In genomic region chrX:48736303-48736702, GRCh38 we compare ENCODE assay signal across 11 cellular contexts. TPM values are rescaled to one million over a fixed set of nuclear protein-coding genes. Genes with fewer than 3 reads are reported as not detected.
DNase-seq lines count a peak whose midpoint lies in the region; ATAC-seq and TF ChIP-seq lines count a peak whose summit lies in the region.
"Had no signal": no experiment of that assay in that cellular context is flagged by ENCODE, and none has a peak within 500 bp of the region (broad histone marks: within the 10 kb centered on the region; RNA-seq: fewer than 3 reads in every experiment).

No MANE protein-coding gene starts in this region.

- peaks cover 17% of the 10 kb centered on the region for H3K36me3 Mint-ChIP-seq in effector memory CD8-positive, alpha-beta T cell (ENCODE audit: insufficient read depth)

- H3K9me3 ChIP-seq in OCI-LY1 (ENCODE audit: low read length) (no peaks in the 10 kb centered on the region), gastroesophageal sphincter (no peaks in the 10 kb centered on the region)

- H3K27me3 Mint-ChIP-seq in effector memory CD8-positive, alpha-beta T cell: no peaks in the 10 kb centered on the region

- H3K36me3 ChIP-seq in OCI-LY1 (ENCODE audit: insufficient read depth, low read length) (no peaks in the 10 kb centered on the region), gastroesophageal sphincter (no peaks in the 10 kb centered on the region)

- H3K4me3 ChIP-seq in OCI-LY1 (ENCODE audit: low read depth, low read length, poor library complexity, severe bottlenecking) (peak overlapping the region; percentile 81), gastroesophageal sphincter (no peak overlapping the region)

- H3K27me3 ChIP-seq in OCI-LY1 (ENCODE audit: insufficient read depth, low read length) (no peaks in the 10 kb centered on the region), gastroesophageal sphincter (no peaks in the 10 kb centered on the region)

- peak overlapping the region in 1 of 2 donors; percentile 87 for H3K4me3 Mint-ChIP-seq in effector memory CD8-positive, alpha-beta T cell

- TF ChIP-seq CTCF in OCI-LY1 (IDR thresholded peaks at IDR 0.05; ENCODE audit: low read length) (no peak), gastroesophageal sphincter (IDR thresholded peaks at IDR 0.05) (no peak)

- peak overlapping the region; percentile 55 for H3K9ac ChIP-seq in OCI-LY1 (ENCODE audit: low read length)

- DNase-seq in NCI-H82 (lab: John Stamatoyannopoulos, UW): peak; percentile 6
- no peak for DNase-seq in NCI-H82 treated with DMSO at 0.1 percent for 48 hours (lab: John Stamatoyannopoulos, UW; ENCODE audit: unreplicated experiment)
- DNase-seq in effector memory CD8-positive, alpha-beta T cell: no peak
- DNase-seq in putamen (ENCODE audit: low spot score): peak; percentile 7
- DNase-seq in substantia nigra (lab: John Stamatoyannopoulos, UW): no peak
- no peak for DNase-seq in iPS-NIHi7 (ENCODE audit: extremely low spot score)
- DNase-seq: left cardiac atrium had no signal

- H3K9me2 ChIP-seq in OCI-LY1 (ENCODE audit: low read depth, low read length): no peaks in the 10 kb centered on the region

- H3K4me1 ChIP-seq in OCI-LY1 (ENCODE audit: insufficient read depth, low read length, severe bottlenecking) (peaks cover 24% of the 10 kb centered on the region), gastroesophageal sphincter (peaks cover 0 to 12% (median 0%) of the 10 kb centered on the region in 3 donors)

- no peaks in the 10 kb centered on the region for H4K20me1 ChIP-seq in OCI-LY1 (ENCODE audit: insufficient read depth, low read length)

- no peak for TF ChIP-seq EP300 in gastroesophageal sphincter (IDR thresholded peaks at IDR 0.05)

- H3F3A ChIP-seq in OCI-LY1 (ENCODE audit: insufficient read depth, low read length): no peaks in the 10 kb centered on the region

- 0 out of 2 replicates have a peak overlapping the region, but pooled peaks have one; percentile 17 for H2AFZ ChIP-seq in OCI-LY1 (ENCODE audit: low read length)

- ATAC-seq in effector memory CD8-positive, alpha-beta T cell (replicated peaks): no peak
- no peak for ATAC-seq in gastroesophageal sphincter

- peak overlapping the region; percentile 65 for H3K4me2 ChIP-seq in OCI-LY1 (ENCODE audit: low read length)

- H3K79me2 ChIP-seq in OCI-LY1 (ENCODE audit: insufficient read depth, low read length): no peaks in the 10 kb centered on the region

- H3K27ac ChIP-seq in OCI-LY1 (ENCODE audit: low read depth, low read length, poor library complexity, severe bottlenecking): peak overlapping the region; percentile 22
- H3K27ac ChIP-seq in gastroesophageal sphincter: no peak overlapping the region
- H3K27ac ChIP-seq in substantia nigra (ENCODE audit: low read depth, low read length, poor library complexity, severe bottlenecking): no peak overlapping the region

- WGBS in gastroesophageal sphincter (ENCODE audit: low coverage in 1 of 2), 2 donors: 44 to 71% methylated on average over 1 of the region's 1 CpG

- H3K27ac Mint-ChIP-seq in effector memory CD8-positive, alpha-beta T cell: peak overlapping the region; percentile 97 to 99

- H3K4me1 Mint-ChIP-seq in effector memory CD8-positive, alpha-beta T cell (ENCODE audit: low read depth in 2 of 2): peaks cover 13 to 19% of the 10 kb centered on the region in 2 donors

- H3K9me3 Mint-ChIP-seq in effector memory CD8-positive, alpha-beta T cell: no peaks in the 10 kb centered on the region

- no peak for TF ChIP-seq POLR2A in gastroesophageal sphincter (IDR thresholded peaks at IDR 0.05)

RNA-seq across cellular contexts. Expression of gene GLOD5, which starts 25.2 kb away (rescaled TPM):
- total RNA-seq in gastroesophageal sphincter: not detected
- total RNA-seq: A172; left cardiac atrium; T-helper 2 cell treated with Interferon-gamma antibody and Interleukin-4, amounts not matched to agents 100 ng/mL and 5 ng/mL, for 36 hours had no signal

RNA-seq across cellular contexts. Expression of gene SUV39H1, which starts 39.8 kb away (rescaled TPM):
- total RNA-seq in gastroesophageal sphincter: 10 to 100 TPM in 1 of 4 donors, 1 to 10 TPM in 3; 3.4 to 11.7 (median 5.1) TPM

RNA-seq across cellular contexts. Expression of gene GATA1, which starts 50.1 kb away (rescaled TPM):
- total RNA-seq in gastroesophageal sphincter: not detected
- total RNA-seq: A172; left cardiac atrium; T-helper 2 cell treated with Interferon-gamma antibody and Interleukin-4, amounts not matched to agents 100 ng/mL and 5 ng/mL, for 36 hours had no signal

RNA-seq across cellular contexts. Expression of gene WAS, which starts 52.7 kb away (rescaled TPM):
- total RNA-seq in gastroesophageal sphincter: 1 to 10 TPM; 1.6 to 5.4 (median 3.7) TPM

Comparison
In these comparisons a context has a peak if more than half of its experiments do, and no peak if none do; other contexts are left out.
1. DNase-seq: peak in NCI-H82 (single experiment) and putamen (single experiment); none in NCI-H82 treated with DMSO at 0.1 percent for 48 hours (single experiment), effector memory CD8-positive, alpha-beta T cell (0 of 3), substantia nigra (0 of 49) and iPS-NIHi7 (single experiment).